ENCODE assay signal across 8 cellular contexts in the genomic region with DNA sequence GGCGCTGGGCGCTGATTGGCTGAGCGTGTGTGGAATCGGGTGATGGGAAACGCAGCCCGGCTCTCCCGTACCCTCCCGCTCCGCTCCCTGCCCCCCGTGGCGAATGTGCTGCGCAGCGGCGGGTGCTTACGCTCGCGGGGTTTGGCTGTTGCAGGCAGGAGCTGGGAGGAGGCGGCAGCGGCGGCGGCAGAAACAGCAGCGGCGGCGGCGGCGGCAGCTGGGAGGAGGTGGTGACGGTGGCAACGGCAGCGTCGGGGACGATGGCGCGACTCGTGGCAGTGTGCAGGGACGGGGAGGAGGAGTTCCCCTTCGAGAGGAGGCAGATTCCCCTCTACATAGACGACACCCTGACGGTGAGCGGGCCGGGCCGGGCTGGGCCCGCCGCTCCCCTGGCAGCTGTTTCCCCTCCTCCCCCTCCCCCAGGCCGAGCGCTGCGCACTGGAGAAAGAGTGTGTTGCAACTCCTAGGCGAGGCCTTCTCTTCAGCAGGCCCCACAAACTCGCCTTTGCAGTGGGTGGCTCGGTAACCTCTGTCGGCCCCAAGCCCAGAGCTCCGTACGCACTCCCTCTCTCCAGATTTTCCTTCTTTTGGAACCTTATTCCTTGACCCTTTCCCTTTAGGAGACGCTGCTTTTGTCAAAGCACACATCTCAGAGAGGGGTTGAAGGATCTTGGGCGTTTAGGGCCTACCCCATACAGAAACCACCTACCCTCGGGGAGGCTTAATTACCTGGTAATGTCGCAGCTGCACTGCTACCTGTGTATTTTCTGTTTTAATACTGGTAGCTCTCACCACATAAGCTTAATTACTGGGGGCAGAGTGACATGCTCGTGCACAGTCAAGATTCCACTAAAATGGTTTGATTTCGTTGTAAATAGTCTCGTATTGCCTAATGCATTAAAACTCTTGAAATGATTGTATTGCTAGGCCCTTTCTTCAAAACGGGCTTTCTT. TPM values are rescaled to one million over a fixed set of nuclear protein-coding genes. Genes with fewer than 3 reads are reported as not detected.
A peak's percentile ranks its signal among the peaks of the same experiment; 100 is the strongest.
DNase-seq lines count a peak whose midpoint lies in the region; ATAC-seq and TF ChIP-seq lines count a peak whose summit lies in the region.

No MANE protein-coding gene starts in this region.

- peak overlapping the region; percentile 98 for H3K4me3 ChIP-seq in HUES48 (ENCODE audit: low read depth, low read length)

- DNase-seq in Caki2 (ENCODE audit: low read depth) (peak; percentile 97), NOMO-1 treated with dmso at 0.1 percent for 144 hours (lab: John Stamatoyannopoulos, UW; ENCODE audit: unreplicated experiment) (peak; percentile 93), endothelial cell (ENCODE audit: low spot score) (peak; percentile 97), middle frontal gyrus (ENCODE audit: extremely low spot score, low spot score) (peak; percentile 88)
- peak; percentile 97 for DNase-seq in activated CD8-positive, alpha-beta memory T cell treated with anti-CD3 and anti-CD28 coated beads, Interleukin-2, amount 50 U/mL, for 48 hours
- peak; percentile 94 to 96 for DNase-seq in stimulated activated CD8-positive, alpha-beta memory T cell treated with anti-CD3 and anti-CD28 coated beads, Interleukin-15, amount 100 ng/mL, for 48 hours (ENCODE audit: low read depth in 2 of 2)

- no peaks in the 10 kb centered on the region for H3K9me3 ChIP-seq in HUES48 (ENCODE audit: control insufficient read depth, insufficient read depth, low read length)

- peak overlapping the region; percentile 91 for H3K9ac ChIP-seq in HUES48 (ENCODE audit: low read depth, low read length)

- H3K27me3 Mint-ChIP-seq in endothelial cell (ENCODE audit: unreplicated experiment): peaks cover 10% of the 10 kb centered on the region

- in situ Hi-C loops in Caki2 (cut with HindIII; ENCODE audit: low pct_unique_long_range_greater_than_20kb, low sequenced_read_pairs): no loop called here

- ATAC-seq in GM21390 (IDR thresholded peaks at IDR 0.05; ENCODE audit: unreplicated experiment): peak; percentile 53

- H3K4me1 Mint-ChIP-seq in endothelial cell (ENCODE audit: unreplicated experiment): peaks cover 16% of the 10 kb centered on the region

- peak overlapping the region; percentile 95 for H3K27ac Mint-ChIP-seq in endothelial cell (ENCODE audit: unreplicated experiment)

- peak overlapping the region; percentile 93 for H3K27ac ChIP-seq in HUES48 (ENCODE audit: low read depth, low read length)

- no peaks in the 10 kb centered on the region for H3K27me3 ChIP-seq in HUES48 (ENCODE audit: control insufficient read depth, insufficient read depth, low read length)

- no peak for TF ChIP-seq CTCF in endothelial cell (IDR thresholded peaks at IDR 0.05; ENCODE audit: unreplicated experiment)

- peaks cover 18% of the 10 kb centered on the region for H3K4me1 ChIP-seq in HUES48 (ENCODE audit: control insufficient read depth, insufficient read depth, low read length)

- H3K9me3 Mint-ChIP-seq in endothelial cell (ENCODE audit: unreplicated experiment): no peaks in the 10 kb centered on the region

- no peaks in the 10 kb centered on the region for H3K36me3 ChIP-seq in HUES48 (ENCODE audit: control insufficient read depth, insufficient read depth, low read length)

- peak overlapping the region; percentile 97 for H3K4me3 Mint-ChIP-seq in endothelial cell (ENCODE audit: unreplicated experiment)

- H3K36me3 Mint-ChIP-seq in endothelial cell (ENCODE audit: low read depth, unreplicated experiment): peaks cover 7% of the 10 kb centered on the region

RNA-seq across cellular contexts. Expression of gene GGNBP2, which starts 1.0 kb away (rescaled TPM):
- 30.0 and 40.0 TPM in 2 replicates for total RNA-seq in Caki2 (2014; rRNA removed; shearing (Covaris generic); ENCODE audit: low replicate concordance)
- total RNA-seq in endothelial cell (ENCODE audit: unreplicated experiment): 84.4 TPM

RNA-seq across cellular contexts. Expression of gene PIGW, which starts 11.0 kb away (rescaled TPM):
- 3.9 and 6.3 TPM in 2 replicates for total RNA-seq in Caki2 (2014; rRNA removed; shearing (Covaris generic); ENCODE audit: low replicate concordance)
- 5.4 TPM for total RNA-seq in endothelial cell (ENCODE audit: unreplicated experiment)

RNA-seq across cellular contexts. Expression of gene MYO19, which starts 11.1 kb away (rescaled TPM):
- 47.5 and 98.5 TPM in 2 replicates for total RNA-seq in Caki2 (2014; rRNA removed; shearing (Covaris generic); ENCODE audit: low replicate concordance)
- 60.3 TPM for total RNA-seq in endothelial cell (ENCODE audit: unreplicated experiment)

RNA-seq across cellular contexts. Expression of gene DHRS11, which starts 45.9 kb away (rescaled TPM):
- 27.8 and 38.1 TPM in 2 replicates for total RNA-seq in Caki2 (2014; rRNA removed; shearing (Covaris generic); ENCODE audit: low replicate concordance)
- total RNA-seq in endothelial cell (ENCODE audit: unreplicated experiment): 3.9 TPM

RNA-seq across cellular contexts. Expression of gene MRM1, which starts 55.6 kb away (rescaled TPM):
- total RNA-seq in Caki2 (2014; rRNA removed; shearing (Covaris generic); ENCODE audit: low replicate concordance): 13.5 and 17.2 TPM in 2 replicates
- 1.7 TPM for total RNA-seq in endothelial cell (ENCODE audit: unreplicated experiment)

Comparison
In these comparisons a context has a peak if more than half of its experiments do, and no peak if none do; other contexts are left out.
1. Peak in every context shown above with its lines: DNase-seq, ATAC-seq, H3K4me3 ChIP-seq and H3K27ac ChIP-seq.